ENCODE assay signal across 9 cellular contexts in genomic region chr20:1299522-1299921, GRCh38. TPM values are rescaled to one million over a fixed set of nuclear protein-coding genes. Genes with fewer than 3 reads are reported as not detected.
A peak's percentile ranks its signal among the peaks of the same experiment; 100 is the strongest.
DNase-seq lines count a peak whose midpoint lies in the region; ATAC-seq and TF ChIP-seq lines count a peak whose summit lies in the region.
"Had no signal": no experiment of that assay in that cellular context is flagged by ENCODE, and none has a peak within 500 bp of the region (broad histone marks: within the 10 kb centered on the region; RNA-seq: fewer than 3 reads in every experiment).

No MANE protein-coding gene starts in this region.

- no peak overlapping the region for H3K4me3 Mint-ChIP-seq in chondrocyte (ENCODE audit: unreplicated experiment)

- H3K9me3 Mint-ChIP-seq in chondrocyte (ENCODE audit: low read depth): no peaks in the 10 kb centered on the region

- H3K27ac ChIP-seq in gastrocnemius medialis: no peak overlapping the region
- H3K27ac ChIP-seq: right atrium auricular region had no signal

- DNase-seq in DMS53 (lab: John Stamatoyannopoulos, UW) (peak; percentile 51), DMS53 treated with DMSO at 0.1 percent for 48 hours (lab: John Stamatoyannopoulos, UW; ENCODE audit: unreplicated experiment) (no peak), RPMI8226 (peak; percentile 54), chondrocyte (ENCODE audit: low spot score) (no peak), gastrocnemius medialis (no peak)
- DNase-seq in stimulated activated CD4-positive, alpha-beta T cell treated with anti-CD3 and anti-CD28 coated beads, Interleukin-2, amount 100 ng/mL, for 4 hours (ENCODE audit: low read depth): peak; percentile 20

- no peaks in the 10 kb centered on the region for H3K4me1 Mint-ChIP-seq in chondrocyte (ENCODE audit: low read depth)

- no peaks in the 10 kb centered on the region for H3K27me3 ChIP-seq in gastrocnemius medialis
- H3K27me3 ChIP-seq: right atrium auricular region had no signal

- H3K27ac Mint-ChIP-seq in chondrocyte (ENCODE audit: unreplicated experiment): no peak overlapping the region

- H3K4me3 ChIP-seq in gastrocnemius medialis: no peak overlapping the region
- H3K4me3 ChIP-seq: right atrium auricular region had no signal

- H3K36me3 ChIP-seq in gastrocnemius medialis: no peaks in the 10 kb centered on the region
- H3K36me3 ChIP-seq: right atrium auricular region had no signal

- no peak for TF ChIP-seq POLR2A in gastrocnemius medialis (IDR thresholded peaks at IDR 0.05)

- ATAC-seq in gastrocnemius medialis (no peak), GM19397 (IDR thresholded peaks at IDR 0.05; ENCODE audit: unreplicated experiment) (no peak), GM19455 (IDR thresholded peaks at IDR 0.05; ENCODE audit: unreplicated experiment) (no peak)

- no peaks in the 10 kb centered on the region for H3K9me3 ChIP-seq in gastrocnemius medialis
- H3K9me3 ChIP-seq: right atrium auricular region had no signal

- H3K27me3 Mint-ChIP-seq in chondrocyte (ENCODE audit: low read depth): no peaks in the 10 kb centered on the region

- peaks cover 5% of the 10 kb centered on the region for H3K36me3 Mint-ChIP-seq in chondrocyte (ENCODE audit: low read depth)

- in situ Hi-C loops in gastrocnemius medialis (cut with MboI; ENCODE audit: low sequenced_read_pairs in 4 of 4): no loop called here

- no peaks in the 10 kb centered on the region for H3K4me1 ChIP-seq in gastrocnemius medialis
- H3K4me1 ChIP-seq: right atrium auricular region had no signal

- intact Hi-C loops in gastrocnemius medialis (cut with DNase I; ENCODE audit: low total_unique reads): no loop called here

- TF ChIP-seq CTCF in chondrocyte (IDR thresholded peaks at IDR 0.05): peak; percentile 34
- no peak for TF ChIP-seq CTCF in gastrocnemius medialis (IDR thresholded peaks at IDR 0.05 in 4 of 5, conservative IDR thresholded peaks at IDR 0.05 in 1 of 5)

RNA-seq across cellular contexts. Expression of gene SDCBP2, which starts 29.4 kb away (rescaled TPM):
- total RNA-seq in chondrocyte: 0.89 to 2.3 TPM (median 2.0 TPM) in 3 replicates
- 1 to 10 TPM; 1.3 to 2.9 (median 2.1) TPM for total RNA-seq in gastrocnemius medialis

RNA-seq across cellular contexts. Expression of gene SNPH, which starts 33.4 kb away (rescaled TPM):
- 10.8 to 12.8 TPM (median 12.0 TPM) in 3 replicates for total RNA-seq in chondrocyte
- 10 to 100 TPM in 3 of 4 donors, 1 to 10 TPM in 1; 3.1 to 27.4 (median 15.9) TPM for total RNA-seq in gastrocnemius medialis

Comparison
In these comparisons a context has a peak if more than half of its experiments do, and no peak if none do; other contexts are left out.
1. DNase-seq: peak in DMS53 (single experiment), RPMI8226 (single experiment) and stimulated activated CD4-positive, alpha-beta T cell treated with anti-CD3 and anti-CD28 coated beads, Interleukin-2, amount 100 ng/mL, for 4 hours (single experiment); none in DMS53 treated with DMSO at 0.1 percent for 48 hours (single experiment), chondrocyte (single experiment) and gastrocnemius medialis (0 of 2).